In the genomic region with DNA sequence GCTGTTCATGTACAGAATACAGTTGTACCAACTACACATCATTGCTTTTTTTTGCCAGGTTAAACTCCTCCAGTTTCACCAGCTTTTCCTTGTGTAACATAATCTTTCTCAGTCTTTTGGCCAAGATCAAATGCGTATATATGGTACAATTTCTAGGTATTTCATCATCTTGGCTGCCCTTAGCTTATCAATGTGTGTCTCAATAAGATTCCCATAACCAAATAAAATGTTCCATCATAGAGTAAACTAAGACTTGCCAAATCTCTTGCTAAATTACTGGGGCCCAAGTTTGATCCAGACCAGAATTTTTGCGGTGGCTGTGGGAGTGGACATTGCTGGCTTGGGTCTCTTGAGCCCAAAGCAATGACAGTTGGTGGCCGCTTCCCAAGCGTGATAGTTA, we compare ENCODE assay signal across 24 cellular contexts.
"Had no signal": no experiment of that assay in that cellular context is flagged by ENCODE, and none has a peak within 500 bp of the region (broad histone marks: within the 10 kb centered on the region; RNA-seq: fewer than 3 reads in every experiment).

No MANE protein-coding gene starts in this region.

- H3K9me3 ChIP-seq: esophagus squamous epithelium, heart right ventricle, left ventricle myocardium inferior, lower lobe of right lung, ovary, psoas muscle, spleen, stomach, thyroid gland, vagina had no signal

- H3K36me3 ChIP-seq: esophagus squamous epithelium, heart right ventricle, left ventricle myocardium inferior, lower lobe of right lung, ovary, spleen, stomach, thyroid gland, vagina had no signal

- H3K4me3 ChIP-seq: esophagus squamous epithelium, heart right ventricle, left ventricle myocardium inferior, lower lobe of right lung, ovary, psoas muscle, skin epidermis, spleen, stomach, thyroid gland, vagina had no signal

- ATAC-seq: effector memory CD8-positive, alpha-beta T cell; heart right ventricle; left cardiac atrium; lower lobe of right lung; natural killer cell; psoas muscle; right cardiac atrium; stimulated activated naive B cell treated with anti-CD40 and anti-IgM and Interleukin-4, amounts not matched to agents 10 μg/mL and 1 μg/mL and 100 μg/mL, for 72 hours had no signal

- DNase-seq: cortex of kidney; effector memory CD8-positive, alpha-beta T cell; esophagus squamous epithelium; foreskin melanocyte; glutamatergic neuron; heart right ventricle; left cardiac atrium; left ventricle myocardium inferior; lower lobe of right lung; natural killer cell; occipital lobe; ovary; posterior cingulate gyrus; psoas muscle; right cardiac atrium; spleen; stimulated activated naive B cell treated with anti-CD40 and anti-IgM and Interleukin-4, amounts not matched to agents 10 μg/mL and 1 μg/mL and 100 μg/mL, for 72 hours; stomach; thyroid gland; trophoblast cell had no signal

- FAIRE-seq: endometrium, islet of Langerhans had no signal

- H3K4me1 ChIP-seq: esophagus squamous epithelium, heart right ventricle, left ventricle myocardium inferior, lower lobe of right lung, psoas muscle, spleen, stomach, thyroid gland, vagina had no signal

- H3K27me3 ChIP-seq: esophagus squamous epithelium, heart right ventricle, ovary, spleen, stomach, thyroid gland, vagina had no signal

- H3K27ac ChIP-seq: esophagus squamous epithelium, heart right ventricle, left ventricle myocardium inferior, lower lobe of right lung, ovary, psoas muscle, skin epidermis, spleen, stomach, thyroid gland, vagina had no signal
